ENCODE assay signal across 28 cellular contexts in the genomic region with DNA sequence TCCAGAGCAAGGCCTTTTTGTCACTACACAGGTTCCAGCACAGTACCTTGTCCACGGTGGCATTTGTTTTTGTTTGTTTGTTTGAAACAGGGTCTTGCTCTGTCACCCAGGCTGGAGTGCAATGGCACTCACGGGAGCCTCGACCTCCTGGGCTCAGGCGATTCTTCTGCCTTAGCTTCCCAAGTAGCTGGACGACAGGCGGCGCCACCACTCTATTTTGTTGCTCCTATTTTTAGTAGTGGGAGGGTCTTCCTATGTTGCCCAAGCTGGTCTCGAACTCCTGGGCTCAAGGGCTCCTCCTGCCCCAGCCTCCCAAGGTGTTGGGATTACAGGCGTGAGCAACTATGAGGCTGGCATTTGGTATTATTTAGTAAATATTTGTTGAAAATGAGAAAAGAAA. TPM values are rescaled to one million over a fixed set of nuclear protein-coding genes. Genes with fewer than 3 reads are reported as not detected.
DNase-seq lines count a peak whose midpoint lies in the region; TF ChIP-seq lines count a peak whose summit lies in the region.
"Had no signal": no experiment of that assay in that cellular context is flagged by ENCODE, and none has a peak within 500 bp of the region (broad histone marks: within the 10 kb centered on the region; RNA-seq: fewer than 3 reads in every experiment).

No MANE protein-coding gene starts in this region.

- peak; percentile 37 for TF ChIP-seq CTCF in OCI-LY3 (IDR thresholded peaks at IDR 0.05; ENCODE audit: low read depth, low read length)
- peak; percentile 58 for TF ChIP-seq CTCF in endodermal cell (conservative IDR thresholded peaks at IDR 0.05)
- TF ChIP-seq CTCF in progenitor cell of endocrine pancreas (IDR thresholded peaks at IDR 0.05; ENCODE audit: unreplicated experiment) = no peak
- TF ChIP-seq CTCF in foreskin fibroblast (IDR thresholded peaks at IDR 0.05; ENCODE audit: low read depth, low read length) = no peak
- TF ChIP-seq CTCF in SK-N-SH (IDR thresholded peaks at IDR 0.05) = no peak

- H3K27ac Mint-ChIP-seq in endodermal cell (peak overlapping the region; percentile 35), progenitor cell of endocrine pancreas (peak overlapping the region; percentile 8)
- H3K27ac Mint-ChIP-seq: activated CD8-positive, alpha-beta T cell treated with anti-CD3 and anti-CD28 coated beads, Interleukin-2, amount 10 ng/mL, durations not matched to agents 7 days and 5 days; CD4-positive, alpha-beta memory T cell; dendritic cell treated with granulocyte-macrophage colony-stimulating factor and Interleukin-4, amounts not matched to agents 40 ng/mL and 50 ng/mL, for 4 days; nephron had no signal

- no peak overlapping the region for H3K27ac ChIP-seq in OCI-LY3 (ENCODE audit: low read length)
- H3K27ac ChIP-seq in endodermal cell (ENCODE audit: low read depth, low read length) = no peak overlapping the region
- no peak overlapping the region for H3K27ac ChIP-seq in SK-N-SH (ENCODE audit: low read depth in 2 of 2, low read length in 1 of 2)
- H3K27ac ChIP-seq: adrenal gland, breast epithelium, lower lobe of right lung, stomach, tibial artery had no signal

- H3K4me1 ChIP-seq in OCI-LY3 (ENCODE audit: low read length) (peaks cover 28% of the 10 kb centered on the region), endodermal cell (ENCODE audit: control insufficient read depth, insufficient read depth, low read length) (no peaks in the 10 kb centered on the region), SK-N-SH (ENCODE audit: control insufficient read depth in 1 of 2, insufficient read depth in 2 of 2, low read depth in 1 of 2, low read length in 1 of 2) (peaks cover under 1 to 12% of the 10 kb centered on the region in 2 experiments; a peak in 3 of 4 replicates)
- H3K4me1 ChIP-seq: adrenal gland, breast epithelium, stomach had no signal

- CTCF ChIA-PET in SK-N-SH (lab: Yijun Ruan, JAX) = no interaction called here

- H3K36me3 Mint-ChIP-seq in endodermal cell (ENCODE audit: low read depth) (peaks cover 25% of the 10 kb centered on the region), progenitor cell of endocrine pancreas (ENCODE audit: insufficient read depth) (no peaks in the 10 kb centered on the region)
- H3K36me3 Mint-ChIP-seq: CD4-positive, alpha-beta memory T cell had no signal

- H3K9me3 Mint-ChIP-seq in endodermal cell (no peaks in the 10 kb centered on the region), progenitor cell of endocrine pancreas (ENCODE audit: low read depth) (no peaks in the 10 kb centered on the region)
- H3K9me3 Mint-ChIP-seq: CD4-positive, alpha-beta memory T cell; dendritic cell treated with granulocyte-macrophage colony-stimulating factor and Interleukin-4, amounts not matched to agents 40 ng/mL and 50 ng/mL, for 4 days; nephron had no signal

- H3K27me3 ChIP-seq in OCI-LY3 (ENCODE audit: low read depth, low read length) = no peaks in the 10 kb centered on the region
- no peaks in the 10 kb centered on the region for H3K27me3 ChIP-seq in endodermal cell (ENCODE audit: control insufficient read depth, insufficient read depth, low read length, poor library complexity, severe bottlenecking)
- H3K27me3 ChIP-seq in SK-N-SH (ENCODE audit: insufficient read depth) = no peaks in the 10 kb centered on the region
- H3K27me3 ChIP-seq: adrenal gland, breast epithelium, stomach, tibial artery had no signal

- H3K4me1 Mint-ChIP-seq in endodermal cell (peaks cover 6% of the 10 kb centered on the region), progenitor cell of endocrine pancreas (ENCODE audit: low read depth) (no peaks in the 10 kb centered on the region)

- DNase-seq in NCI-H82 (lab: John Stamatoyannopoulos, UW) (peak; percentile 48), NCI-H82 treated with DMSO at 0.1 percent for 48 hours (lab: John Stamatoyannopoulos, UW; ENCODE audit: unreplicated experiment) (no peak), endodermal cell (peak; percentile 94), progenitor cell of endocrine pancreas (ENCODE audit: low spot score, unreplicated experiment) (no peak), foreskin fibroblast (no peak), SK-N-SH (no peak)
- no peak for DNase-seq in effector CD8-positive, alpha-beta T cell (lab: John Stamatoyannopoulos, UW)
- DNase-seq: 8988T; activated CD4-positive, CD25-positive, alpha-beta regulatory T cell treated with anti-CD3 and anti-CD28 coated beads, Interleukin-2, amount 50 U/mL, for 72 hours; activated CD8-positive, alpha-beta T cell treated with anti-CD3 and anti-CD28 coated beads, Interleukin-2, amount 10 ng/mL, durations not matched to agents 7 days and 5 days; activated naive CD4-positive, alpha-beta T cell treated with Interleukin-2 at 50 U/mL for 16 hours; activated T-cell treated with anti-CD3 and anti-CD28 coated beads for 4 hours; CD4-positive, alpha-beta memory T cell; DMS153; kidney; lower lobe of right lung; mucosa of descending colon; NCI-H2171 treated with DMSO at 0.1 percent for 48 hours; stimulated activated CD4-positive, alpha-beta T cell treated with anti-CD3 and anti-CD28 coated beads, Interleukin-15, amount 100 ng/mL, for 24 hours; stomach; SW 1271; T1000 had no signal

- H3K79me2 ChIP-seq in OCI-LY3 (ENCODE audit: low read length) = peaks cover 3% of the 10 kb centered on the region; the same call in 1 of the 2 replicates
- H3K79me2 ChIP-seq in SK-N-SH (ENCODE audit: insufficient read depth) = peaks cover 100% of the 10 kb centered on the region

- H3K27me3 Mint-ChIP-seq in endodermal cell (ENCODE audit: insufficient read depth) (no peaks in the 10 kb centered on the region), progenitor cell of endocrine pancreas (no peaks in the 10 kb centered on the region)
- H3K27me3 Mint-ChIP-seq: CD4-positive, alpha-beta memory T cell had no signal

- H3F3A ChIP-seq in SK-N-SH (replicated peaks; ENCODE audit: insufficient read depth) = peaks cover 31% of the 10 kb centered on the region

- H3K9me2 ChIP-seq in SK-N-SH = no peaks in the 10 kb centered on the region

- H2AFZ ChIP-seq in OCI-LY3 (ENCODE audit: low read depth, low read length) = no peak overlapping the region
- H2AFZ ChIP-seq in SK-N-SH (ENCODE audit: low read depth) = no peak overlapping the region

- no peak for TF ChIP-seq EP300 in SK-N-SH (IDR thresholded peaks at IDR 0.05; ENCODE audit: borderline replicate concordance in 1 of 2, low read depth in 1 of 2, low read length in 1 of 2)

- H3K4me3 ChIP-seq in OCI-LY3 (ENCODE audit: low read length) = no peak overlapping the region
- no peak overlapping the region for H3K4me3 ChIP-seq in endodermal cell (ENCODE audit: low read length)
- no peak overlapping the region for H3K4me3 ChIP-seq in foreskin fibroblast (ENCODE audit: low read depth in 1 of 2, low read length in 2 of 2)
- H3K4me3 ChIP-seq in SK-N-SH (ENCODE audit: low read depth in 2 of 2, low read length in 1 of 2) = no peak overlapping the region
- H3K4me3 ChIP-seq: adrenal gland, breast epithelium, lower lobe of right lung, mucosa of descending colon, stomach, tibial artery had no signal

- 0 to 76% methylated on average over 1 to 9 of the region's 9 CpGs for WGBS in endodermal cell (ENCODE audit: insufficient coverage in 1 of 2, insufficient read length in 1 of 2), 2 experiments
- WGBS in SK-N-SH (ENCODE audit: low lambda C conversion rate) = 82% methylated on average over 9 of the region's 9 CpGs

- TF ChIP-seq RAD21 in SK-N-SH (IDR thresholded peaks at IDR 0.05; ENCODE audit: low read length) = no peak

- H3K9ac ChIP-seq in OCI-LY3 (ENCODE audit: low read length) (no peak overlapping the region), endodermal cell (ENCODE audit: extremely low read depth, low read length, poor library complexity, severe bottlenecking) (no peak overlapping the region), SK-N-SH (no peak overlapping the region)

- no peak overlapping the region for H3K4me3 Mint-ChIP-seq in endodermal cell
- H3K4me3 Mint-ChIP-seq in progenitor cell of endocrine pancreas (ENCODE audit: low read depth) = no peak overlapping the region
- H3K4me3 Mint-ChIP-seq: activated CD8-positive, alpha-beta T cell treated with anti-CD3 and anti-CD28 coated beads, Interleukin-2, amount 10 ng/mL, durations not matched to agents 7 days and 5 days; CD4-positive, alpha-beta memory T cell; dendritic cell treated with granulocyte-macrophage colony-stimulating factor and Interleukin-4, amounts not matched to agents 40 ng/mL and 50 ng/mL, for 4 days; nephron had no signal

- H4K20me1 ChIP-seq in OCI-LY3 (ENCODE audit: insufficient read depth, low read length) (peaks cover 2% of the 10 kb centered on the region; the same call in 1 of the 2 replicates), SK-N-SH (ENCODE audit: insufficient read depth) (peaks cover 92% of the 10 kb centered on the region)

- H3K36me3 ChIP-seq in OCI-LY3 (replicated peaks; ENCODE audit: low read depth, low read length) (peaks cover 6% of the 10 kb centered on the region), endodermal cell (ENCODE audit: control insufficient read depth, insufficient read depth, low read length) (peaks cover 2% of the 10 kb centered on the region), SK-N-SH (replicated peaks in 1 of 2; ENCODE audit: control insufficient read depth in 1 of 2, insufficient read depth in 2 of 2, low read length in 1 of 2) (peaks cover 0 to 18% of the 10 kb centered on the region in 2 experiments)
- H3K36me3 ChIP-seq: adrenal gland, breast epithelium, lower lobe of right lung, stomach, tibial artery had no signal

- H3K9me3 ChIP-seq in OCI-LY3 (ENCODE audit: insufficient read depth, low read length) (no peaks in the 10 kb centered on the region), endodermal cell (ENCODE audit: control insufficient read depth, low read length) (no peaks in the 10 kb centered on the region), SK-N-SH (no peaks in the 10 kb centered on the region)
- H3K9me3 ChIP-seq: adrenal gland, breast epithelium, lower lobe of right lung, mucosa of descending colon, stomach, tibial artery had no signal

- POLR2A ChIA-PET in SK-N-SH (lab: Yijun Ruan, JAX) = interaction anchor here (1.8 kb wide), 1 partner anchor 9 kb away, joined by 5 read pairs; no protein-coding TSS in a partner anchor

- H3K4me2 ChIP-seq in OCI-LY3 (ENCODE audit: low read length) = no peak overlapping the region
- H3K4me2 ChIP-seq in SK-N-SH = no peak overlapping the region

TF ChIP-seq in SK-N-SH, 30 proteins besides CTCF, POLR2A, EP300 and RAD21:
- TF ChIP-seq SIN3A (IDR thresholded peaks at IDR 0.05; ENCODE audit: borderline replicate concordance, low read depth, low read length) = no peak
- TF ChIP-seq CHD2 (IDR thresholded peaks at IDR 0.05; ENCODE audit: low read length, partially characterized antibody) = no peak
- no peak for TF ChIP-seq MEF2A (IDR thresholded peaks at IDR 0.05; ENCODE audit: borderline replicate concordance, low read depth)

RNA-seq across cellular contexts. Expression of a gene that starts 10.3 kb away (rescaled TPM):
- 100 to 1,000 TPM; 103 to 165 TPM for total RNA-seq in endodermal cell
- polyA plus RNA-seq in endodermal cell (2013, experiment 1 of 2) = 133 TPM
- polyA plus RNA-seq in endodermal cell (2013, experiment 2 of 2) = 140 TPM
- 4.9 and 6.3 TPM in 2 replicates for total RNA-seq in progenitor cell of endocrine pancreas
- polyA plus RNA-seq in SK-N-SH (2012; rRNA removed) = 112 and 213 TPM in 2 replicates
- polyA plus RNA-seq in SK-N-SH (2012; cell fraction: cytosol; rRNA removed) = 61.2 and 111 TPM in 2 replicates
- polyA plus RNA-seq in SK-N-SH (2012; cell fraction: nucleus; rRNA removed) = 352 and 390 TPM in 2 replicates

Comparison
In these comparisons a context has a peak if more than half of its experiments do, and no peak if none do; other contexts are left out.
1. DNase-seq: peak in NCI-H82 (single experiment) and endodermal cell (single experiment); none in NCI-H82 treated with DMSO at 0.1 percent for 48 hours (single experiment), progenitor cell of endocrine pancreas (single experiment), foreskin fibroblast (0 of 2), effector CD8-positive, alpha-beta T cell (single experiment) and SK-N-SH (single experiment).
2. CTCF ChIP-seq: peak in OCI-LY3 (single experiment) and endodermal cell (single experiment); none in progenitor cell of endocrine pancreas (single experiment), foreskin fibroblast (single experiment) and SK-N-SH (single experiment).
3. RNA of a gene that starts 10.3 kb away (total RNA-seq): 103 to 165 TPM in endodermal cell; 4.9 to 6.3 TPM in progenitor cell of endocrine pancreas; every median in the first group is over 10 times any median in the second.